ENCODE assay signal across 21 cellular contexts in genomic region chr14:53195949-53196348, GRCh38. TPM values are rescaled to one million over a fixed set of nuclear protein-coding genes. Genes with fewer than 3 reads are reported as not detected.
DNase-seq lines count a peak whose midpoint lies in the region; ATAC-seq, FAIRE-seq and TF ChIP-seq lines count a peak whose summit lies in the region.
"Had no signal": no experiment of that assay in that cellular context is flagged by ENCODE, and none has a peak within 500 bp of the region (broad histone marks: within the 10 kb centered on the region; RNA-seq: fewer than 3 reads in every experiment).

No MANE protein-coding gene starts in this region.

- ATAC-seq in Right ventricle myocardium inferior = no peak
- ATAC-seq: GM12878, GM23338, HCT116 had no signal

- TF ChIP-seq CTCF in BE2C (IDR thresholded peaks at IDR 0.05; ENCODE audit: low read depth, low read length) (0 out of 2 replicates have a peak, but pooled peaks have one; percentile 3), Loucy (conservative IDR thresholded peaks at IDR 0.05; ENCODE audit: low read length) (0 out of 2 replicates have a peak, but pooled peaks have one; percentile 14), bronchial epithelial cell (IDR thresholded peaks at IDR 0.05; ENCODE audit: insufficient read depth, low read length, severe bottlenecking) (no peak), PC-9 (conservative IDR thresholded peaks at IDR 0.05) (no peak), kidney (IDR thresholded peaks at IDR 0.05; ENCODE audit: borderline replicate concordance, extremely low read depth, insufficient read depth) (no peak)

- H3K27me3 ChIP-seq in BE2C (peaks cover 3% of the 10 kb centered on the region; the same call in 1 of the 2 replicates), Loucy (ENCODE audit: insufficient read depth, low read length, poor library complexity, severe bottlenecking) (no peaks in the 10 kb centered on the region), bronchial epithelial cell (ENCODE audit: control insufficient read depth, insufficient read depth, low read length) (no peaks in the 10 kb centered on the region), PC-9 (ENCODE audit: insufficient read depth, low read depth) (no peaks in the 10 kb centered on the region)
- H3K27me3 ChIP-seq: BLaER1 treated with 17β-estradiol and CSF1 and Interleukin-3, amounts not matched to agents 10 nM and 100 nM had no signal

- H3K4me2 ChIP-seq in Loucy (ENCODE audit: low read depth, low read length, poor library complexity, severe bottlenecking) (no peak overlapping the region), PC-9 (no peak overlapping the region)
- H3K4me2 ChIP-seq: BLaER1 treated with 17β-estradiol and CSF1 and Interleukin-3, amounts not matched to agents 10 nM and 100 nM; GM23338 had no signal

- H3K9ac ChIP-seq in Loucy (ENCODE audit: low read depth, low read length, poor library complexity, severe bottlenecking) (no peak overlapping the region), kidney (ENCODE audit: low read length in 2 of 2) (no peak overlapping the region)
- H3K9ac ChIP-seq: BLaER1 treated with 17β-estradiol and CSF1 and Interleukin-3, amounts not matched to agents 10 nM and 100 nM had no signal

- no peaks in the 10 kb centered on the region for H3K9me3 ChIP-seq in BE2C
- no peaks in the 10 kb centered on the region for H3K9me3 ChIP-seq in Loucy (ENCODE audit: insufficient read depth, low read depth, low read length)
- no peaks in the 10 kb centered on the region for H3K9me3 ChIP-seq in PC-9 (ENCODE audit: insufficient read depth, low read depth)
- no peaks in the 10 kb centered on the region for H3K9me3 ChIP-seq in kidney (ENCODE audit: control insufficient read depth in 1 of 2, low read length in 2 of 2)

- CTCF ChIA-PET in PC-9 (lab: Charles Lee) = no interaction called here

- DNase-seq in BE2C (no peak), bronchial epithelial cell (ENCODE audit: low read depth) (no peak), Right ventricle myocardium inferior (ENCODE audit: missing footprints) (no peak), PC-9 (no peak), kidney (no peak)
- DNase-seq: CD4-positive, alpha-beta T cell; CD8-positive, alpha-beta memory T cell; DMS 273 treated with DMSO at 0.1 percent for 48 hours; DMS79; EL; GDM1; H9 had no signal

- H3K9me2 ChIP-seq in Loucy (replicated peaks; ENCODE audit: low read depth, low read length) = no peaks in the 10 kb centered on the region
- no peaks in the 10 kb centered on the region for H3K9me2 ChIP-seq in PC-9 (ENCODE audit: insufficient read depth)

- BruUV-seq in PC-9 (replicated peaks; lab: Mats Ljungman, UMichigan) = no TSS peak

- POLR2A ChIA-PET in PC-9 (lab: Charles Lee; ENCODE audit: unreplicated experiment) = no interaction called here

- no peak overlapping the region for H3K4me3 ChIP-seq in BE2C (ENCODE audit: low read depth, low read length)
- no peak overlapping the region for H3K4me3 ChIP-seq in Loucy (ENCODE audit: low read length, poor library complexity, severe bottlenecking)
- no peak overlapping the region for H3K4me3 ChIP-seq in bronchial epithelial cell (ENCODE audit: low read depth, low read length)
- H3K4me3 ChIP-seq in PC-9 = no peak overlapping the region
- no peak overlapping the region for H3K4me3 ChIP-seq in kidney (ENCODE audit: low read length in 2 of 2)
- H3K4me3 ChIP-seq: BLaER1 treated with 17β-estradiol and CSF1 and Interleukin-3, amounts not matched to agents 10 nM and 100 nM; GM12878; GM23338 had no signal

- H3K27ac ChIP-seq in PC-9 = no peak overlapping the region
- no peak overlapping the region for H3K27ac ChIP-seq in kidney (ENCODE audit: low read depth in 2 of 2, low read length in 2 of 2)
- H3K27ac ChIP-seq: 22Rv1; BLaER1 treated with 17β-estradiol and CSF1 and Interleukin-3, amounts not matched to agents 10 nM and 100 nM had no signal

- FAIRE-seq in bronchial epithelial cell (lab: Jason Lieb, UNC) (peak; percentile 72), kidney (lab: Jason Lieb, UNC) (no peak)
- FAIRE-seq: A204.1, D721Med, GM12878, GM18507 had no signal

- no peaks in the 10 kb centered on the region for H3F3A ChIP-seq in Loucy (ENCODE audit: low read depth)
- no peaks in the 10 kb centered on the region for H3F3A ChIP-seq in PC-9 (ENCODE audit: insufficient read depth, low read depth)

- intact Hi-C loops in Right ventricle myocardium inferior (cut with DNase I) (no loop called here), PC-9 (cut with micrococcal nuclease; ENCODE audit: unreplicated experiment) (no loop called here), kidney (cut with DNase I) (no loop called here)

- no peaks in the 10 kb centered on the region for H3K79me2 ChIP-seq in Loucy (ENCODE audit: insufficient read depth, low read length)
- no peaks in the 10 kb centered on the region for H3K79me2 ChIP-seq in PC-9 (ENCODE audit: low read depth)

- H4K20me1 ChIP-seq in Loucy (ENCODE audit: insufficient read depth, low read length, poor library complexity, severe bottlenecking) (no peaks in the 10 kb centered on the region), PC-9 (ENCODE audit: insufficient read depth) (no peaks in the 10 kb centered on the region)
- H4K20me1 ChIP-seq: BLaER1 treated with 17β-estradiol and CSF1 and Interleukin-3, amounts not matched to agents 10 nM and 100 nM had no signal

- H3K4me1 ChIP-seq in BE2C = no peaks in the 10 kb centered on the region
- H3K4me1 ChIP-seq in Loucy (ENCODE audit: insufficient read depth, low read length, poor library complexity, severe bottlenecking) = peaks cover 5% of the 10 kb centered on the region
- no peaks in the 10 kb centered on the region for H3K4me1 ChIP-seq in PC-9 (replicated peaks; ENCODE audit: insufficient read depth)
- no peaks in the 10 kb centered on the region for H3K4me1 ChIP-seq in kidney (ENCODE audit: control insufficient read depth in 1 of 2, insufficient read depth in 1 of 2, low read depth in 1 of 2, low read length in 2 of 2)

- H2AFZ ChIP-seq in Loucy (ENCODE audit: low read length) (no peak overlapping the region), PC-9 (no peak overlapping the region)
- H2AFZ ChIP-seq: GM23338 had no signal

- H3K36me3 ChIP-seq in BE2C (no peaks in the 10 kb centered on the region), Loucy (ENCODE audit: insufficient read depth, low read length) (no peaks in the 10 kb centered on the region), bronchial epithelial cell (ENCODE audit: control insufficient read depth, insufficient read depth, low read length) (no peaks in the 10 kb centered on the region), PC-9 (ENCODE audit: low read depth) (no peaks in the 10 kb centered on the region), kidney (ENCODE audit: control insufficient read depth in 1 of 2, insufficient read depth in 2 of 2, low read length in 2 of 2) (no peaks in the 10 kb centered on the region)
- H3K36me3 ChIP-seq: BLaER1 treated with 17β-estradiol and CSF1 and Interleukin-3, amounts not matched to agents 10 nM and 100 nM had no signal

RNA-seq across cellular contexts. Expression of gene DDHD1, which starts 42.8 kb away (rescaled TPM):
- polyA plus RNA-seq in BE2C (2012; ENCODE audit: insufficient read depth, insufficient read length, low read depth) = 10.8 TPM
- total RNA-seq in bronchial epithelial cell = 5.3 and 6.8 TPM in 2 replicates
- total RNA-seq in Right ventricle myocardium inferior = 6.7 TPM
- 11.1 and 11.3 TPM in 2 replicates for total RNA-seq in PC-9 (2021)
- total RNA-seq in kidney = 11.9 TPM
- polyA plus RNA-seq in kidney (ENCODE audit: insufficient read depth, low read depth, low replicate concordance) = 2.1 TPM

Comparison
In these comparisons a context has a peak if more than half of its experiments do, and no peak if none do; other contexts are left out.
1. CTCF ChIP-seq: peak in BE2C (single experiment) and Loucy (single experiment); none in bronchial epithelial cell (single experiment), PC-9 (single experiment) and kidney (single experiment).